8 cellular contexts compared by ENCODE assay signal in the genomic region with DNA sequence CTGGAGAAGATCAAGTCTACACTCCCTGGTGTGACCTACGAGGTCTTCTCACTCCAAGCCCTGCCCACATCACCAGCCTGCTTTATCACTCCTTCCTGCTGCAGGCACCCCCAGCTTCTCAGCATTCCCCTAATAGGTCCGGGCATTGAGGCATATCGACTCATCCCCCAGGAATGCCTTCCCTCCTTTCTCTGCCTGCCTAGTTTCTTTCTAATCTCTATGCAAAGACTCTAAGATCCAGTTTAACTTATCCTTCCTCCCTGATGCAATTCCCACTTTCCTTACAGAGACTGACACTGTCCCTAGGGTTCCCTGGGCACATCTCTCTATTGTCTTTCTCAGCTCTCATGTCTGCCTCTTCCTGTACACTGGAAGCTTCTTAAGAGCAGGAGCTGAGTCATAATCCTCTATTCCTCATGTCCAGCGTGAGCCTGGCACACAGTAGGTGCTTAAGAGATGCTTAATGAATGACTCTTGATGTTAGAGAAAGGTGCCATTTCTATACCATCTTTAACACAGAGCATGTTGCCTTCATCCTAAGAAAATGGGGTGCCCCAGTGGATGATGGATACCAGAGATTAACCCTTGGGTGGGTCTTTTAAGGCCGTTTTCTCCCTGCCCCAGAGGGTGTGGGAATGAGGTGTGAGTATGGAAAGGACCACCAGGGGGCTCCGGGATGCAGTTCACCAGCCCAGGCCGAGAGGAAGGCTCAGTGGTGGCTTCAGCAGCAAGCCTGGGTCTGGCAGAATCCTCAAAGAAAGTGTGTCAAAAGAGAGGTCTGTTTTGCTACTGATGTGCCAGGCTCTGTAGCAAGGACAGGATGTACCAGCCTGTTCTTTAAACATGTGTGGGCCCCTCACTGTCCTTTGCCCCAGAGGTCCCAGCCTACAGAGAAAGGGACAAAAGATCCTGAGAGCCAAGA. TPM values are rescaled to one million over a fixed set of nuclear protein-coding genes. Genes with fewer than 3 reads are reported as not detected.
DNase-seq lines count a peak whose midpoint lies in the region; ATAC-seq and TF ChIP-seq lines count a peak whose summit lies in the region.

No MANE protein-coding gene starts in this region.

- peaks cover 0 to under 1% (median 0%) of the 10 kb centered on the region in 5 experiments for H3K9me3 Mint-ChIP-seq in brain

- peaks cover 64% of the 10 kb centered on the region for H3K4me1 Mint-ChIP-seq in brain

- no peak for ATAC-seq in HG02571 (IDR thresholded peaks at IDR 0.05; ENCODE audit: unreplicated experiment)

- no peaks in the 10 kb centered on the region for H3K36me3 Mint-ChIP-seq in brain

- H3K27me3 Mint-ChIP-seq in brain: no peaks in the 10 kb centered on the region

- DNase-seq in NCI-H1417 (lab: John Stamatoyannopoulos, UW) (peak; percentile 56 to 77 (median 68)), NCI-H1417 treated with DMSO at 0.1 percent for 48 hours (lab: John Stamatoyannopoulos, UW) (no peak), HS-27A (ENCODE audit: low read depth) (peak; percentile 95), OCI-M2 (lab: John Stamatoyannopoulos, UW; ENCODE audit: unreplicated experiment) (peak; percentile 26), inferior parietal cortex (ENCODE audit: extremely low spot score) (peak; percentile 32)
- DNase-seq in stimulated activated CD4-positive, alpha-beta T cell treated with anti-CD3 and anti-CD28 coated beads, Interleukin-15, amount 100 ng/mL, for 24 hours: peak; percentile 66

- H3K27ac Mint-ChIP-seq in brain: peak overlapping the region; percentile 58 to 83 (median 78)

- no peak overlapping the region for H3K4me3 Mint-ChIP-seq in brain

- TF ChIP-seq CTCF in brain (conservative IDR thresholded peaks at IDR 0.05): peak; percentile 81 to 92

RNA-seq across cellular contexts. Expression of a gene that starts 34.7 kb away (rescaled TPM):
- polyA plus RNA-seq in brain (ENCODE audit: insufficient read depth, low read depth, low replicate concordance): 20.0 TPM
